In genomic region chr19:55644842-55645511, GRCh38 we compare ENCODE assay signal across 1 cellular context.
TF ChIP-seq lines count a peak whose summit lies in the region.

No MANE protein-coding gene starts in this region.

TF ChIP-seq in H1, 55 proteins besides CTCF, POLR2A, EP300 and RAD21:
- TF ChIP-seq RBBP5 (IDR thresholded peaks at IDR 0.05; ENCODE audit: borderline replicate concordance, low read depth, low read length) (no peak), CREB1 (IDR thresholded peaks at IDR 0.05) (no peak), BACH1 (IDR thresholded peaks at IDR 0.05; ENCODE audit: low read length) (no peak), SAP30 (IDR thresholded peaks at IDR 0.05; ENCODE audit: insufficient read depth, insufficient replicate concordance, low read length) (no peak), CTBP2 (IDR thresholded peaks at IDR 0.05; ENCODE audit: borderline replicate concordance, insufficient read depth, insufficient read length, low read length) (no peak), CBX5 (IDR thresholded peaks at IDR 0.05; ENCODE audit: low read depth, low read length) (no peak), POU5F1 (IDR thresholded peaks at IDR 0.05; ENCODE audit: low read depth, low read length) (no peak), JUN (IDR thresholded peaks at IDR 0.05; ENCODE audit: low read depth, low read length) (no peak), TAF1 (IDR thresholded peaks at IDR 0.05; ENCODE audit: low read depth, low read length) (no peak), EGR1 (IDR thresholded peaks at IDR 0.05; ENCODE audit: borderline replicate concordance, low read depth, low read length) (no peak)
